Comparison of ENCODE assay signal across 1 cellular context in genomic region chr11:122655527-122656072, GRCh38.
TF ChIP-seq lines count a peak whose summit lies in the region.

Gene UBASH3B (plus strand): TSS chr11:122655722. CDS start chr11:122656050, 328 bp downstream.

TF ChIP-seq in HepG2, 621 proteins besides CTCF, POLR2A, EP300 and RAD21 (continued from another document and continues in another):
- TF ChIP-seq SALL1 (CRISPR knock-in tag; IDR thresholded peaks at IDR 0.05) (peak; percentile 2; the same call in 1 of the 2 replicates), PHF20 (CRISPR knock-in tag; IDR thresholded peaks at IDR 0.05) (no peak), MBNL3 (CRISPR knock-in tag; conservative IDR thresholded peaks at IDR 0.05) (no peak), ZNF24 (IDR thresholded peaks at IDR 0.05) (no peak), RBFOX2 (IDR thresholded peaks at IDR 0.05; ENCODE audit: low read depth, low read length) (peak; percentile 67; the same call in 1 of the 2 replicates), ZNF468 (CRISPR knock-in tag; IDR thresholded peaks at IDR 0.05) (no peak), RFX5 (IDR thresholded peaks at IDR 0.05; ENCODE audit: low read depth, low read length) (no peak), KLF12 (CRISPR knock-in tag; IDR thresholded peaks at IDR 0.05; ENCODE audit: borderline replicate concordance) (peak; percentile 49; the same call in 1 of the 2 replicates), NCOA2 (CRISPR knock-in tag; IDR thresholded peaks at IDR 0.05) (no peak), AKAP8 (CRISPR knock-in tag; IDR thresholded peaks at IDR 0.05) (no peak), ZNF768 (CRISPR knock-in tag; IDR thresholded peaks at IDR 0.05) (no peak; the same call in 1 of the 2 replicates), ZMAT5 (CRISPR knock-in tag; IDR thresholded peaks at IDR 0.05; ENCODE audit: borderline replicate concordance, low read depth) (no peak), TAF15 (IDR thresholded peaks at IDR 0.05; ENCODE audit: low read depth, low read length, poor library complexity, severe bottlenecking) (no peak), GABPB1 (CRISPR knock-in tag; IDR thresholded peaks at IDR 0.05) (peak; percentile 60; the same call in 1 of the 2 replicates), TCF7 (IDR thresholded peaks at IDR 0.05; ENCODE audit: low read depth) (no peak), ZSCAN31 (CRISPR knock-in tag; IDR thresholded peaks at IDR 0.05; ENCODE audit: low read depth) (no peak), HNRNPUL1 (IDR thresholded peaks at IDR 0.05; ENCODE audit: low read depth, low read length) (no peak), ZNF512 (CRISPR knock-in tag; IDR thresholded peaks at IDR 0.05) (no peak), ZNF572 (CRISPR knock-in tag; IDR thresholded peaks at IDR 0.05) (no peak), HOXA7 (CRISPR knock-in tag; IDR thresholded peaks at IDR 0.05) (no peak), ZNF232 (CRISPR knock-in tag; IDR thresholded peaks at IDR 0.05; ENCODE audit: borderline replicate concordance) (no peak), SKI (IDR thresholded peaks at IDR 0.05; ENCODE audit: partially characterized antibody) (no peak), ZNF816 (CRISPR knock-in tag; IDR thresholded peaks at IDR 0.05; ENCODE audit: borderline replicate concordance) (no peak), ZNF333 (CRISPR knock-in tag; IDR thresholded peaks at IDR 0.05; ENCODE audit: borderline replicate concordance) (no peak), MTA1 (CRISPR knock-in tag; IDR thresholded peaks at IDR 0.05; ENCODE audit: borderline replicate concordance) (peak; percentile 11; the same call in 1 of the 2 replicates), SOX13 (IDR thresholded peaks at IDR 0.05) (no peak), SOX13 (CRISPR knock-in tag; conservative IDR thresholded peaks at IDR 0.05 in 1 of 2, IDR thresholded peaks at IDR 0.05 in 1 of 2) (0 out of 4 replicates have a peak, but pooled peaks of 1 of the 2 experiments have one; percentile 7), ZNF691 (CRISPR knock-in tag; IDR thresholded peaks at IDR 0.05; ENCODE audit: borderline replicate concordance, low read depth) (no peak), SRSF1 (optimal IDR thresholded peaks at IDR 0.05; ENCODE audit: low read depth, low read length) (no peak), ZNF136 (CRISPR knock-in tag; IDR thresholded peaks at IDR 0.05; ENCODE audit: low read depth) (no peak), MIXL1 (CRISPR knock-in tag; IDR thresholded peaks at IDR 0.05) (no peak), ZNF230 (CRISPR knock-in tag; IDR thresholded peaks at IDR 0.05) (0 out of 2 replicates have a peak, but pooled peaks have one; percentile 6), ZNF660 (CRISPR knock-in tag; IDR thresholded peaks at IDR 0.05; ENCODE audit: borderline replicate concordance, low read depth) (no peak), ZNF781 (CRISPR knock-in tag; IDR thresholded peaks at IDR 0.05; ENCODE audit: borderline replicate concordance, not compliant biosample characterization) (no peak), MYC (CRISPR knock-in tag; IDR thresholded peaks at IDR 0.05; ENCODE audit: borderline replicate concordance) (peak; percentile 35; the same call in 1 of the 2 replicates), TBX3 (IDR thresholded peaks at IDR 0.05; ENCODE audit: borderline replicate concordance) (no peak), ZBTB20 (CRISPR knock-in tag; IDR thresholded peaks at IDR 0.05; ENCODE audit: borderline replicate concordance, low read depth) (no peak), POLR2G (IDR thresholded peaks at IDR 0.05; ENCODE audit: low read depth, low read length) (peak; percentile 67), TAF1 (CRISPR knock-in tag; IDR thresholded peaks at IDR 0.05) (peak; percentile 33), ZNF607 (CRISPR knock-in tag; IDR thresholded peaks at IDR 0.05; ENCODE audit: borderline replicate concordance) (no peak), ZNF83 (CRISPR knock-in tag; IDR thresholded peaks at IDR 0.05; ENCODE audit: borderline replicate concordance) (no peak), ZFP90 (CRISPR knock-in tag; IDR thresholded peaks at IDR 0.05; ENCODE audit: borderline replicate concordance) (0 out of 2 replicates have a peak, but pooled peaks have one; percentile 33), TARDBP (CRISPR knock-in tag; IDR thresholded peaks at IDR 0.05) (no peak)
- TF ChIP-seq, protein P1, sequence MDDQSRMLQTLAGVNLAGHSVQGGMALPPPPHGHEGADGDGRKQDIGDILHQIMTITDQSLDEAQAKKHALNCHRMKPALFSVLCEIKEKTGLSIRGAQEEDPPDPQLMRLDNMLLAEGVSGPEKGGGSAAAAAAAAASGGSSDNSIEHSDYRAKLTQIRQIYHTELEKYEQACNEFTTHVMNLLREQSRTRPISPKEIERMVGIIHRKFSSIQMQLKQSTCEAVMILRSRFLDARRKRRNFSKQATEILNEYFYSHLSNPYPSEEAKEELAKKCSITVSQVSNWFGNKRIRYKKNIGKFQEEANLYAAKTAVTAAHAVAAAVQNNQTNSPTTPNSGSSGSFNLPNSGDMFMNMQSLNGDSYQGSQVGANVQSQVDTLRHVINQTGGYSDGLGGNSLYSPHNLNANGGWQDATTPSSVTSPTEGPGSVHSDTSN (CRISPR knock-in tag; IDR thresholded peaks at IDR 0.05; ENCODE audit: borderline replicate concordance), result 0 out of 2 replicates have a peak, but pooled peaks have one; percentile 19
- TF ChIP-seq, protein P2, sequence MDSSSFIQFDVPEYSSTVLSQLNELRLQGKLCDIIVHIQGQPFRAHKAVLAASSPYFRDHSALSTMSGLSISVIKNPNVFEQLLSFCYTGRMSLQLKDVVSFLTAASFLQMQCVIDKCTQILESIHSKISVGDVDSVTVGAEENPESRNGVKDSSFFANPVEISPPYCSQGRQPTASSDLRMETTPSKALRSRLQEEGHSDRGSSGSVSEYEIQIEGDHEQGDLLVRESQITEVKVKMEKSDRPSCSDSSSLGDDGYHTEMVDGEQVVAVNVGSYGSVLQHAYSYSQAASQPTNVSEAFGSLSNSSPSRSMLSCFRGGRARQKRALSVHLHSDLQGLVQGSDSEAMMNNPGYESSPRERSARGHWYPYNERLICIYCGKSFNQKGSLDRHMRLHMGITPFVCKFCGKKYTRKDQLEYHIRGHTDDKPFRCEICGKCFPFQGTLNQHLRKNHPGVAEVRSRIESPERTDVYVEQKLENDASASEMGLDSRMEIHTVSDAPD (CRISPR knock-in tag; IDR thresholded peaks at IDR 0.05), result no peak
- TF ChIP-seq, protein P3, sequence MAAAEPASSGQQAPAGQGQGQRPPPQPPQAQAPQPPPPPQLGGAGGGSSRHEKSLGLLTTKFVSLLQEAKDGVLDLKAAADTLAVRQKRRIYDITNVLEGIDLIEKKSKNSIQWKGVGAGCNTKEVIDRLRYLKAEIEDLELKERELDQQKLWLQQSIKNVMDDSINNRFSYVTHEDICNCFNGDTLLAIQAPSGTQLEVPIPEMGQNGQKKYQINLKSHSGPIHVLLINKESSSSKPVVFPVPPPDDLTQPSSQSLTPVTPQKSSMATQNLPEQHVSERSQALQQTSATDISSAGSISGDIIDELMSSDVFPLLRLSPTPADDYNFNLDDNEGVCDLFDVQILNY (CRISPR knock-in tag; conservative IDR thresholded peaks at IDR 0.05), result no peak
- TF ChIP-seq, protein P4, sequence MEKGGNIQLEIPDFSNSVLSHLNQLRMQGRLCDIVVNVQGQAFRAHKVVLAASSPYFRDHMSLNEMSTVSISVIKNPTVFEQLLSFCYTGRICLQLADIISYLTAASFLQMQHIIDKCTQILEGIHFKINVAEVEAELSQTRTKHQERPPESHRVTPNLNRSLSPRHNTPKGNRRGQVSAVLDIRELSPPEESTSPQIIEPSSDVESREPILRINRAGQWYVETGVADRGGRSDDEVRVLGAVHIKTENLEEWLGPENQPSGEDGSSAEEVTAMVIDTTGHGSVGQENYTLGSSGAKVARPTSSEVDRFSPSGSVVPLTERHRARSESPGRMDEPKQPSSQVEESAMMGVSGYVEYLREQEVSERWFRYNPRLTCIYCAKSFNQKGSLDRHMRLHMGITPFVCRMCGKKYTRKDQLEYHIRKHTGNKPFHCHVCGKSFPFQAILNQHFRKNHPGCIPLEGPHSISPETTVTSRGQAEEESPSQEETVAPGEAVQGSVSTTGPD (CRISPR knock-in tag; IDR thresholded peaks at IDR 0.05), result no peak
- TF ChIP-seq, protein P5, sequence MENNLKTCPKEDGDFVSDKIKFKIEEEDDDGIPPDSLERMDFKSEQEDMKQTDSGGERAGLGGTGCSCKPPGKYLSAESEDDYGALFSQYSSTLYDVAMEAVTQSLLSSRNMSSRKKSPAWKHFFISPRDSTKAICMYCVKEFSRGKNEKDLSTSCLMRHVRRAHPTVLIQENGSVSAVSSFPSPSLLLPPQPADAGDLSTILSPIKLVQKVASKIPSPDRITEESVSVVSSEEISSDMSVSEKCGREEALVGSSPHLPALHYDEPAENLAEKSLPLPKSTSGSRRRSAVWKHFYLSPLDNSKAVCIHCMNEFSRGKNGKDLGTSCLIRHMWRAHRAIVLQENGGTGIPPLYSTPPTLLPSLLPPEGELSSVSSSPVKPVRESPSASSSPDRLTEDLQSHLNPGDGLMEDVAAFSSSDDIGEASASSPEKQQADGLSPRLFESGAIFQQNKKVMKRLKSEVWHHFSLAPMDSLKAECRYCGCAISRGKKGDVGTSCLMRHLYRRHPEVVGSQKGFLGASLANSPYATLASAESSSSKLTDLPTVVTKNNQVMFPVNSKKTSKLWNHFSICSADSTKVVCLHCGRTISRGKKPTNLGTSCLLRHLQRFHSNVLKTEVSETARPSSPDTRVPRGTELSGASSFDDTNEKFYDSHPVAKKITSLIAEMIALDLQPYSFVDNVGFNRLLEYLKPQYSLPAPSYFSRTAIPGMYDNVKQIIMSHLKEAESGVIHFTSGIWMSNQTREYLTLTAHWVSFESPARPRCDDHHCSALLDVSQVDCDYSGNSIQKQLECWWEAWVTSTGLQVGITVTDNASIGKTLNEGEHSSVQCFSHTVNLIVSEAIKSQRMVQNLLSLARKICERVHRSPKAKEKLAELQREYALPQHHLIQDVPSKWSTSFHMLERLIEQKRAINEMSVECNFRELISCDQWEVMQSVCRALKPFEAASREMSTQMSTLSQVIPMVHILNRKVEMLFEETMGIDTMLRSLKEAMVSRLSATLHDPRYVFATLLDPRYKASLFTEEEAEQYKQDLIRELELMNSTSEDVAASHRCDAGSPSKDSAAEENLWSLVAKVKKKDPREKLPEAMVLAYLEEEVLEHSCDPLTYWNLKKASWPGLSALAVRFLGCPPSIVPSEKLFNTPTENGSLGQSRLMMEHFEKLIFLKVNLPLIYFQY (CRISPR knock-in tag; IDR thresholded peaks at IDR 0.05; ENCODE audit: borderline replicate concordance), result no peak
- TF ChIP-seq, protein P6, sequence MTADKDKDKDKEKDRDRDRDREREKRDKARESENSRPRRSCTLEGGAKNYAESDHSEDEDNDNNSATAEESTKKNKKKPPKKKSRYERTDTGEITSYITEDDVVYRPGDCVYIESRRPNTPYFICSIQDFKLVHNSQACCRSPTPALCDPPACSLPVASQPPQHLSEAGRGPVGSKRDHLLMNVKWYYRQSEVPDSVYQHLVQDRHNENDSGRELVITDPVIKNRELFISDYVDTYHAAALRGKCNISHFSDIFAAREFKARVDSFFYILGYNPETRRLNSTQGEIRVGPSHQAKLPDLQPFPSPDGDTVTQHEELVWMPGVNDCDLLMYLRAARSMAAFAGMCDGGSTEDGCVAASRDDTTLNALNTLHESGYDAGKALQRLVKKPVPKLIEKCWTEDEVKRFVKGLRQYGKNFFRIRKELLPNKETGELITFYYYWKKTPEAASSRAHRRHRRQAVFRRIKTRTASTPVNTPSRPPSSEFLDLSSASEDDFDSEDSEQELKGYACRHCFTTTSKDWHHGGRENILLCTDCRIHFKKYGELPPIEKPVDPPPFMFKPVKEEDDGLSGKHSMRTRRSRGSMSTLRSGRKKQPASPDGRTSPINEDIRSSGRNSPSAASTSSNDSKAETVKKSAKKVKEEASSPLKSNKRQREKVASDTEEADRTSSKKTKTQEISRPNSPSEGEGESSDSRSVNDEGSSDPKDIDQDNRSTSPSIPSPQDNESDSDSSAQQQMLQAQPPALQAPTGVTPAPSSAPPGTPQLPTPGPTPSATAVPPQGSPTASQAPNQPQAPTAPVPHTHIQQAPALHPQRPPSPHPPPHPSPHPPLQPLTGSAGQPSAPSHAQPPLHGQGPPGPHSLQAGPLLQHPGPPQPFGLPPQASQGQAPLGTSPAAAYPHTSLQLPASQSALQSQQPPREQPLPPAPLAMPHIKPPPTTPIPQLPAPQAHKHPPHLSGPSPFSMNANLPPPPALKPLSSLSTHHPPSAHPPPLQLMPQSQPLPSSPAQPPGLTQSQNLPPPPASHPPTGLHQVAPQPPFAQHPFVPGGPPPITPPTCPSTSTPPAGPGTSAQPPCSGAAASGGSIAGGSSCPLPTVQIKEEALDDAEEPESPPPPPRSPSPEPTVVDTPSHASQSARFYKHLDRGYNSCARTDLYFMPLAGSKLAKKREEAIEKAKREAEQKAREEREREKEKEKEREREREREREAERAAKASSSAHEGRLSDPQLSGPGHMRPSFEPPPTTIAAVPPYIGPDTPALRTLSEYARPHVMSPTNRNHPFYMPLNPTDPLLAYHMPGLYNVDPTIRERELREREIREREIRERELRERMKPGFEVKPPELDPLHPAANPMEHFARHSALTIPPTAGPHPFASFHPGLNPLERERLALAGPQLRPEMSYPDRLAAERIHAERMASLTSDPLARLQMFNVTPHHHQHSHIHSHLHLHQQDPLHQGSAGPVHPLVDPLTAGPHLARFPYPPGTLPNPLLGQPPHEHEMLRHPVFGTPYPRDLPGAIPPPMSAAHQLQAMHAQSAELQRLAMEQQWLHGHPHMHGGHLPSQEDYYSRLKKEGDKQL (CRISPR knock-in tag; IDR thresholded peaks at IDR 0.05; ENCODE audit: low read depth), result no peak
